16 cellular contexts compared by ENCODE assay signal in genomic region chr14:103045387-103045869, GRCh38. TPM values are rescaled to one million over a fixed set of nuclear protein-coding genes. Genes with fewer than 3 reads are reported as not detected.
A peak's percentile ranks its signal among the peaks of the same experiment; 100 is the strongest.
DNase-seq lines count a peak whose midpoint lies in the region; ATAC-seq and TF ChIP-seq lines count a peak whose summit lies in the region.
"Had no signal": no experiment of that assay in that cellular context is flagged by ENCODE, and none has a peak within 500 bp of the region (broad histone marks: within the 10 kb centered on the region; RNA-seq: fewer than 3 reads in every experiment).

No MANE protein-coding gene starts in this region.

- H3K36me3 Mint-ChIP-seq in activated B cell treated with CpG ODN at 0.5 μM for 24 hours (ENCODE audit: low read depth) (peaks cover 21% of the 10 kb centered on the region), nephron progenitor cell (ENCODE audit: low read depth) (peaks cover 58% of the 10 kb centered on the region)
- H3K36me3 Mint-ChIP-seq: immature natural killer cell had no signal

- no peak overlapping the region for H3K27ac ChIP-seq in brain microvascular endothelial cell
- H3K27ac ChIP-seq: KMS-11, SJSA1 had no signal

- in situ Hi-C loops in brain microvascular endothelial cell (cut with HindIII; ENCODE audit: low pct_ligation_motif_present, low sequenced_read_pairs), result no loop called here

- peaks cover 5% of the 10 kb centered on the region for H3K9me3 Mint-ChIP-seq in activated B cell treated with CpG ODN at 0.5 μM for 24 hours
- H3K9me3 Mint-ChIP-seq in nephron progenitor cell, result peaks cover 27% of the 10 kb centered on the region
- H3K9me3 Mint-ChIP-seq: immature natural killer cell had no signal

- peaks cover 5% of the 10 kb centered on the region for H3K36me3 ChIP-seq in brain microvascular endothelial cell (replicated peaks)

- no peaks in the 10 kb centered on the region for H3K27me3 ChIP-seq in brain microvascular endothelial cell (replicated peaks)
- H3K27me3 ChIP-seq: SJSA1 had no signal

- peak overlapping the region; percentile 17 for H3K4me3 ChIP-seq in GM12875 (ENCODE audit: low read depth, low read length)
- no peak overlapping the region for H3K4me3 ChIP-seq in brain microvascular endothelial cell (ENCODE audit: low read depth, low read length)
- H3K4me3 ChIP-seq: SJSA1 had no signal

- no peak for TF ChIP-seq CTCF in GM12875 (IDR thresholded peaks at IDR 0.05; ENCODE audit: borderline replicate concordance, insufficient read depth, low read depth, low read length)
- no peak for TF ChIP-seq CTCF in activated B cell treated with CpG ODN at 0.5 μM for 24 hours (IDR thresholded peaks at IDR 0.05)
- TF ChIP-seq CTCF in nephron progenitor cell (IDR thresholded peaks at IDR 0.05), result no peak
- TF ChIP-seq CTCF in brain microvascular endothelial cell (IDR thresholded peaks at IDR 0.05; ENCODE audit: low read depth, low read length, missing control alignments), result no peak

- POLR2A ChIA-PET in activated B cell treated with CpG ODN at 0.5 μM for 24 hours (lab: Charles Lee), result interaction anchor here (1.0 to 1.4 kb wide), 2 partner anchors 11 to 12 kb away, joined by 3 to 5 read pairs; partner anchors contain the start of gene CDC42BPB

- peak overlapping the region; percentile 72 for H3K27ac Mint-ChIP-seq in activated B cell treated with CpG ODN at 0.5 μM for 24 hours
- H3K27ac Mint-ChIP-seq in nephron progenitor cell, result peak overlapping the region; percentile 61

- H3K27me3 Mint-ChIP-seq in activated B cell treated with CpG ODN at 0.5 μM for 24 hours (no peaks in the 10 kb centered on the region), nephron progenitor cell (ENCODE audit: low read depth, poor library complexity) (peaks cover 4% of the 10 kb centered on the region)

- H3K4me1 Mint-ChIP-seq in activated B cell treated with CpG ODN at 0.5 μM for 24 hours (peaks cover 31% of the 10 kb centered on the region), nephron progenitor cell (peaks cover 30% of the 10 kb centered on the region)
- H3K4me1 Mint-ChIP-seq: immature natural killer cell had no signal

- H3K4me3 Mint-ChIP-seq in activated B cell treated with CpG ODN at 0.5 μM for 24 hours (peak overlapping the region; percentile 76), nephron progenitor cell (no peak overlapping the region)
- H3K4me3 Mint-ChIP-seq: immature natural killer cell, nephron had no signal

- intact Hi-C loops in activated B cell treated with CpG ODN at 0.5 μM for 24 hours (cut with micrococcal nuclease), result loop anchor here (1.0 kb wide), 1 partner anchor 9 kb away; no protein-coding TSS in a partner anchor

- DNase-seq in activated B cell treated with CpG ODN at 0.5 μM for 24 hours, result no peak
- no peak for DNase-seq in nephron progenitor cell
- DNase-seq in brain microvascular endothelial cell, result no peak
- DNase-seq in NCI-H510A treated with DMSO at 0.1 percent for 48 hours (lab: John Stamatoyannopoulos, UW), result no peak
- no peak for DNase-seq in cerebellar nuclear complex (lab: John Stamatoyannopoulos, UW)
- DNase-seq in KG1 (lab: John Stamatoyannopoulos, UW), result no peak
- DNase-seq: immature natural killer cell; stimulated activated CD4-positive, alpha-beta T cell treated with anti-CD3 and anti-CD28 coated beads, Interleukin-12 subunit alpha, Interleukin-12 subunit beta, amount 100 ng/mL, for 4 hours; stimulated activated CD8-positive, alpha-beta memory T cell treated with anti-CD3 and anti-CD28 coated beads, Interleukin-4, amount 100 ng/mL, for 48 hours had no signal

- ATAC-seq in GM21825 (IDR thresholded peaks at IDR 0.05; ENCODE audit: unreplicated experiment) (peak; percentile 52), activated B cell treated with CpG ODN at 0.5 μM for 24 hours (ENCODE audit: low read depth) (peak; percentile 80)
- ATAC-seq: activated CD4-positive, CD25-positive, alpha-beta regulatory T cell treated with anti-CD3 and anti-CD28 coated beads, Interleukin-2, amount 50 U/mL, for 24 hours had no signal

- CTCF ChIA-PET in activated B cell treated with CpG ODN at 0.5 μM for 24 hours (lab: Charles Lee), result no interaction called here

RNA-seq across cellular contexts. Expression of gene CDC42BPB, which starts 11.9 kb away (rescaled TPM):
- 34.2 and 38.5 TPM in 2 replicates for total RNA-seq in activated B cell treated with CpG ODN at 0.5 μM for 24 hours

RNA-seq across cellular contexts. Expression of gene LBHD2, which starts 38.6 kb away (rescaled TPM):
- total RNA-seq in activated B cell treated with CpG ODN at 0.5 μM for 24 hours, result not detected in 2 replicates
- total RNA-seq: NCI-H460 had no signal

RNA-seq across cellular contexts. Expression of gene EXOC3L4, which starts 49.1 kb away (rescaled TPM):
- total RNA-seq in activated B cell treated with CpG ODN at 0.5 μM for 24 hours, result not detected in 2 replicates
